In genomic region chr18:75199327-75199726, GRCh38 we compare ENCODE assay signal across 2 cellular contexts.
TF ChIP-seq lines count a peak whose summit lies in the region.

No MANE protein-coding gene starts in this region.

TF ChIP-seq in SK-N-SH treated with all-trans-retinoic acid at 6 μM for 48 hours, 23 proteins besides CTCF, POLR2A, EP300 and RAD21:
- TF ChIP-seq PATZ1 (CRISPR knock-in tag; IDR thresholded peaks at IDR 0.05; ENCODE audit: borderline replicate concordance) (peak; percentile 83; the same call in 1 of the 2 replicates), GLIS3 (CRISPR knock-in tag; IDR thresholded peaks at IDR 0.05) (no peak), ISL1 (CRISPR knock-in tag; IDR thresholded peaks at IDR 0.05) (peak; percentile 56), PPARA (CRISPR knock-in tag; IDR thresholded peaks at IDR 0.05; ENCODE audit: borderline replicate concordance) (no peak), CREB5 (CRISPR knock-in tag; IDR thresholded peaks at IDR 0.05; ENCODE audit: low read depth) (0 out of 2 replicates have a peak, but pooled peaks have one; percentile 40), CSDC2 (CRISPR knock-in tag; IDR thresholded peaks at IDR 0.05) (no peak), ESRRG (CRISPR knock-in tag; IDR thresholded peaks at IDR 0.05) (no peak), ZFP3 (CRISPR knock-in tag; IDR thresholded peaks at IDR 0.05) (0 out of 2 replicates have a peak, but pooled peaks have one; percentile 19), ZNF565 (CRISPR knock-in tag; conservative IDR thresholded peaks at IDR 0.05; ENCODE audit: low read depth) (no peak)

TF ChIP-seq in SK-N-SH, 30 proteins besides CTCF, POLR2A, EP300 and RAD21 (continued from another document):
- no peak for TF ChIP-seq USF1 (IDR thresholded peaks at IDR 0.05; ENCODE audit: borderline replicate concordance, low read depth)
- no peak for TF ChIP-seq YY1 (IDR thresholded peaks at IDR 0.05; ENCODE audit: low read depth)
- TF ChIP-seq GABPA (IDR thresholded peaks at IDR 0.05; ENCODE audit: low read depth) = no peak
- TF ChIP-seq MXI1 (IDR thresholded peaks at IDR 0.05; ENCODE audit: low read depth, low read length) = no peak
- TF ChIP-seq USF2 (IDR thresholded peaks at IDR 0.05; ENCODE audit: borderline replicate concordance, low read depth, low read length) = no peak
- TF ChIP-seq RFX5 (IDR thresholded peaks at IDR 0.05; ENCODE audit: low read length) = no peak
